25 cellular contexts compared by ENCODE assay signal in the genomic region with DNA sequence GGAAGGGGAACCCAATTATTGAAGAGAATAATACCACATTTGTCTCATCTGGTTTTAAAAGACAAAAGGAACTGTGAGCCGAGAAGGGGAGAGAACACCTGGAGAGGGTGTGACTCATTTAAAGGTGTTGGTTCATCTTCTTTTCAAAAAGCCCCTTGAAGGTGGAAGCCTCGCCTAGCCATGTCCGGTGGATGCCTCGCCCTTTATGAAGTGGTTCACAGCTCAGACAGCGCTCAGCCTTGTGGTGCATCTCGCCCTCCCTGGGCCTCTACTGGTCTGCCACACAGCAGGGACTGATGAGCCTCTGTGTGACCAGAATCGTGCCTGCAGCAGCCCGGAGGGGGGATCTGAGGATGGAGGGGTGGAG.
A peak's percentile ranks its signal among the peaks of the same experiment; 100 is the strongest.
DNase-seq lines count a peak whose midpoint lies in the region; ATAC-seq and TF ChIP-seq lines count a peak whose summit lies in the region.
"Had no signal": no experiment of that assay in that cellular context is flagged by ENCODE, and none has a peak within 500 bp of the region (broad histone marks: within the 10 kb centered on the region; RNA-seq: fewer than 3 reads in every experiment).

No MANE protein-coding gene starts in this region.

- H3K18ac ChIP-seq in H9 (ENCODE audit: insufficient read length, low read depth, low read length), result no peak overlapping the region

- POLR2A ChIA-PET in activated CD8-positive, alpha-beta T cell treated with anti-CD3 and anti-CD28 coated beads for 36 hours (lab: Charles Lee), result no interaction called here
- POLR2A ChIA-PET in activated CD8-positive, alpha-beta T cell treated with anti-CD3 and anti-CD28 coated beads, Interleukin-2, amount 10 ng/mL, durations not matched to agents 7 days and 5 days (lab: Charles Lee), result no interaction called here

- CTCF ChIA-PET in activated CD8-positive, alpha-beta T cell treated with anti-CD3 and anti-CD28 coated beads for 36 hours (lab: Charles Lee), result no interaction called here
- CTCF ChIA-PET in activated CD8-positive, alpha-beta T cell treated with anti-CD3 and anti-CD28 coated beads, Interleukin-2, amount 10 ng/mL, durations not matched to agents 7 days and 5 days (lab: Charles Lee), result no interaction called here

- DNase-seq in activated CD8-positive, alpha-beta T cell treated with anti-CD3 and anti-CD28 coated beads for 36 hours, result peak; percentile 16
- no peak for DNase-seq in activated CD8-positive, alpha-beta T cell treated with anti-CD3 and anti-CD28 coated beads, Interleukin-2, amount 10 ng/mL, durations not matched to agents 7 days and 5 days
- DNase-seq in H9 (peak; percentile 31), ecto neural progenitor cell (ENCODE audit: low spot score) (peak; percentile 37), neural progenitor cell (ENCODE audit: low spot score) (no peak), dermis blood vessel endothelial cell (no peak), left lung (no peak)
- DNase-seq: activated CD4-positive, alpha-beta T cell treated with anti-CD3 and anti-CD28 coated beads for 36 hours; activated CD8-positive, alpha-beta memory T cell treated with anti-CD3 and anti-CD28 coated beads for 24 hours; activated naive CD4-positive, alpha-beta T cell treated with Interleukin-2 at 50 U/mL for 16 hours; amniotic stem cell; CD4-positive, alpha-beta T cell; colonic mucosa; hypothalamus; KG1; left ventricle myocardium superior; MG63; midbrain; naive thymus-derived CD8-positive, alpha-beta T cell; NCI-H446 treated with DMSO at 0.1 percent for 48 hours; PC-3; stimulated activated naive CD4-positive, alpha-beta T cell treated with Interleukin-2 at 50 U/mL for 16 hours; T-helper 2 cell; thyroid gland had no signal

- intact Hi-C loops in activated CD8-positive, alpha-beta T cell treated with anti-CD3 and anti-CD28 coated beads for 36 hours (cut with micrococcal nuclease), result no loop called here
- intact Hi-C loops in left lung (cut with DNase I), result no loop called here

- no peaks in the 10 kb centered on the region for H3K36me3 ChIP-seq in neural progenitor cell
- no peaks in the 10 kb centered on the region for H3K36me3 ChIP-seq in left lung
- H3K36me3 ChIP-seq: colonic mucosa, MG63, thyroid gland had no signal

- H3K4ac ChIP-seq in H9 (ENCODE audit: low read depth, low read length), result no peak overlapping the region

- H3K4me2 ChIP-seq in H9 (ENCODE audit: insufficient read depth, insufficient read length, low read length) (no peak overlapping the region), neural progenitor cell (peak overlapping the region; percentile 18)

- no peak overlapping the region for H2BK5ac ChIP-seq in H9 (ENCODE audit: insufficient read length, low read length)

- H3K79me2 ChIP-seq in H9 (ENCODE audit: insufficient read depth, low read length), result no peaks in the 10 kb centered on the region
- no peaks in the 10 kb centered on the region for H3K79me2 ChIP-seq in neural progenitor cell (ENCODE audit: low read depth)

- H3K27me3 ChIP-seq in H9 (ENCODE audit: insufficient read depth, low read length), result no peaks in the 10 kb centered on the region
- peaks cover 2% of the 10 kb centered on the region for H3K27me3 ChIP-seq in neural progenitor cell
- H3K27me3 ChIP-seq in left lung, result peaks cover 0 to 33% of the 10 kb centered on the region in 2 donors
- H3K27me3 ChIP-seq: colonic mucosa, MG63, thyroid gland had no signal

- peak overlapping the region; percentile 69 for H3K14ac ChIP-seq in H9 (ENCODE audit: insufficient read depth, low read length)

- no peak overlapping the region for H2BK15ac ChIP-seq in H9 (ENCODE audit: low read depth, low read length)

- no peaks in the 10 kb centered on the region for H3K79me1 ChIP-seq in H9 (ENCODE audit: insufficient read depth, low read depth, low read length, poor library complexity, severe bottlenecking)

- no peak overlapping the region for H2BK20ac ChIP-seq in H9 (ENCODE audit: low read depth, low read length, poor library complexity, severe bottlenecking)

- no peak overlapping the region for H3K9ac ChIP-seq in H9 (ENCODE audit: extremely low read depth, insufficient read length, low read length)
- no peak overlapping the region for H3K9ac ChIP-seq in neural progenitor cell

- no peak overlapping the region for H4K5ac ChIP-seq in H9 (ENCODE audit: insufficient read length, low read depth, low read length)

- no peaks in the 10 kb centered on the region for H3K4me1 Mint-ChIP-seq in activated CD8-positive, alpha-beta T cell treated with anti-CD3 and anti-CD28 coated beads for 36 hours (ENCODE audit: low read depth)
- peaks cover 1% of the 10 kb centered on the region for H3K4me1 Mint-ChIP-seq in activated CD8-positive, alpha-beta T cell treated with anti-CD3 and anti-CD28 coated beads, Interleukin-2, amount 10 ng/mL, durations not matched to agents 7 days and 5 days (ENCODE audit: low read depth)
- H3K4me1 Mint-ChIP-seq in H9, result peaks cover 18 to 19% of the 10 kb centered on the region in 2 experiments
- peaks cover 3% of the 10 kb centered on the region for H3K4me1 Mint-ChIP-seq in neural progenitor cell

- no peak overlapping the region for H2AK5ac ChIP-seq in H9 (ENCODE audit: insufficient read length, low read length)

- H3K27me3 Mint-ChIP-seq in activated CD8-positive, alpha-beta T cell treated with anti-CD3 and anti-CD28 coated beads for 36 hours, result peaks cover 15% of the 10 kb centered on the region
- peaks cover 39% of the 10 kb centered on the region for H3K27me3 Mint-ChIP-seq in activated CD8-positive, alpha-beta T cell treated with anti-CD3 and anti-CD28 coated beads, Interleukin-2, amount 10 ng/mL, durations not matched to agents 7 days and 5 days (ENCODE audit: low read depth)
- H3K27me3 Mint-ChIP-seq in H9 (ENCODE audit: low read depth) (peaks cover 16% of the 10 kb centered on the region), neural progenitor cell (ENCODE audit: insufficient read depth, low read depth) (peaks cover 2% of the 10 kb centered on the region)

- no peak overlapping the region for H2BK120ac ChIP-seq in H9 (ENCODE audit: low read depth, low read length, poor library complexity, severe bottlenecking)

- no peaks in the 10 kb centered on the region for H3K9me3 Mint-ChIP-seq in activated CD8-positive, alpha-beta T cell treated with anti-CD3 and anti-CD28 coated beads for 36 hours
- H3K9me3 Mint-ChIP-seq in activated CD8-positive, alpha-beta T cell treated with anti-CD3 and anti-CD28 coated beads, Interleukin-2, amount 10 ng/mL, durations not matched to agents 7 days and 5 days (ENCODE audit: insufficient read depth), result no peaks in the 10 kb centered on the region
- H3K9me3 Mint-ChIP-seq in H9, result no peaks in the 10 kb centered on the region
- H3K9me3 Mint-ChIP-seq in neural progenitor cell, result no peaks in the 10 kb centered on the region
- H3K9me3 Mint-ChIP-seq: CD4-positive, alpha-beta T cell; naive thymus-derived CD8-positive, alpha-beta T cell had no signal

- TF ChIP-seq CTCF in activated CD8-positive, alpha-beta T cell treated with anti-CD3 and anti-CD28 coated beads for 36 hours (IDR thresholded peaks at IDR 0.05), result no peak
- no peak for TF ChIP-seq CTCF in H9 (conservative IDR thresholded peaks at IDR 0.05)
- no peak for TF ChIP-seq CTCF in neural progenitor cell (IDR thresholded peaks at IDR 0.05)
- TF ChIP-seq CTCF in left lung (IDR thresholded peaks at IDR 0.05), result no peak

- no peak overlapping the region for H3K4me3 ChIP-seq in neural progenitor cell
- H3K4me3 ChIP-seq in left lung, result no peak overlapping the region
- H3K4me3 ChIP-seq: colonic mucosa, MG63, thyroid gland had no signal

- H3K23ac ChIP-seq in H9 (ENCODE audit: insufficient read length, low read depth, low read length), result no peak overlapping the region

- H3K23me2 ChIP-seq in H9 (ENCODE audit: insufficient read length, low read depth, low read length, poor library complexity, severe bottlenecking), result no peaks in the 10 kb centered on the region

- no peak overlapping the region for H3K4me3 Mint-ChIP-seq in activated CD8-positive, alpha-beta T cell treated with anti-CD3 and anti-CD28 coated beads for 36 hours
- no peak overlapping the region for H3K4me3 Mint-ChIP-seq in activated CD8-positive, alpha-beta T cell treated with anti-CD3 and anti-CD28 coated beads, Interleukin-2, amount 10 ng/mL, durations not matched to agents 7 days and 5 days
- H3K4me3 Mint-ChIP-seq in H9 (no peak overlapping the region), neural progenitor cell (no peak overlapping the region)
- H3K4me3 Mint-ChIP-seq: activated CD4-positive, alpha-beta T cell treated with anti-CD3 and anti-CD28 coated beads for 36 hours; CD4-positive, alpha-beta T cell; naive thymus-derived CD8-positive, alpha-beta T cell had no signal

- no peak overlapping the region for H4K8ac ChIP-seq in H9 (replicated peaks; ENCODE audit: insufficient read length, low read depth, low read length)

- H3T11ph ChIP-seq in H9 (ENCODE audit: low read length), result no peak overlapping the region

- WGBS in H9 (ENCODE audit: extremely low coverage, insufficient read length, low lambda C conversion rate), result no CpG with 5 or more reads among the region's 8 CpGs

- no peak overlapping the region for H2BK12ac ChIP-seq in H9 (ENCODE audit: insufficient read length, low read depth, low read length)

- H3K9me3 ChIP-seq in H9 (ENCODE audit: control insufficient read depth, low read depth, low read length) (no peaks in the 10 kb centered on the region), neural progenitor cell (ENCODE audit: low read depth) (no peaks in the 10 kb centered on the region), left lung (no peaks in the 10 kb centered on the region)
- H3K9me3 ChIP-seq: colonic mucosa, MG63, thyroid gland had no signal

- ATAC-seq in activated CD8-positive, alpha-beta T cell treated with anti-CD3 and anti-CD28 coated beads for 36 hours, result peak; percentile 68
- ATAC-seq in activated CD8-positive, alpha-beta T cell treated with anti-CD3 and anti-CD28 coated beads, Interleukin-2, amount 10 ng/mL, durations not matched to agents 7 days and 5 days, result no peak
- ATAC-seq in left lung (no peak), GM18520 (IDR thresholded peaks at IDR 0.05; ENCODE audit: unreplicated experiment) (no peak)
- ATAC-seq: left ventricle myocardium superior, PC-3 had no signal

- H3K36me3 Mint-ChIP-seq in activated CD8-positive, alpha-beta T cell treated with anti-CD3 and anti-CD28 coated beads for 36 hours (ENCODE audit: low read depth), result no peaks in the 10 kb centered on the region
- H3K36me3 Mint-ChIP-seq in activated CD8-positive, alpha-beta T cell treated with anti-CD3 and anti-CD28 coated beads, Interleukin-2, amount 10 ng/mL, durations not matched to agents 7 days and 5 days (ENCODE audit: low read depth), result no peaks in the 10 kb centered on the region
- H3K36me3 Mint-ChIP-seq in H9 (ENCODE audit: insufficient read depth in 1 of 3, low read depth in 3 of 3) (no peaks in the 10 kb centered on the region), neural progenitor cell (no peaks in the 10 kb centered on the region)
- H3K36me3 Mint-ChIP-seq: naive thymus-derived CD8-positive, alpha-beta T cell had no signal

- H3K27ac ChIP-seq in H9 (ENCODE audit: insufficient read length, low read depth, low read length) (no peak overlapping the region), neural progenitor cell (no peak overlapping the region), left lung (no peak overlapping the region)
- H3K27ac ChIP-seq: colonic mucosa, thyroid gland had no signal

- H2AFZ ChIP-seq in H9 (ENCODE audit: low read length), result no peak overlapping the region
- H2AFZ ChIP-seq in neural progenitor cell (replicated peaks), result no peak overlapping the region

- H4K20me1 ChIP-seq in H9 (ENCODE audit: control insufficient read depth, insufficient read depth, insufficient read length) (no peaks in the 10 kb centered on the region), neural progenitor cell (ENCODE audit: low read depth) (no peaks in the 10 kb centered on the region)

- H3K4me1 ChIP-seq in H9 (ENCODE audit: insufficient read depth, low read length) (no peaks in the 10 kb centered on the region; the same call in 1 of the 2 replicates), neural progenitor cell (peaks cover 10% of the 10 kb centered on the region), left lung (no peaks in the 10 kb centered on the region)
- H3K4me1 ChIP-seq: colonic mucosa, thyroid gland had no signal

- no peak overlapping the region for H4K91ac ChIP-seq in H9 (ENCODE audit: insufficient read length, low read depth, low read length)

- no peak overlapping the region for H3K56ac ChIP-seq in H9 (ENCODE audit: insufficient read length, low read depth, low read length)

- H3K27ac Mint-ChIP-seq in activated CD8-positive, alpha-beta T cell treated with anti-CD3 and anti-CD28 coated beads for 36 hours, result no peak overlapping the region
- no peak overlapping the region for H3K27ac Mint-ChIP-seq in activated CD8-positive, alpha-beta T cell treated with anti-CD3 and anti-CD28 coated beads, Interleukin-2, amount 10 ng/mL, durations not matched to agents 7 days and 5 days
- no peak overlapping the region for H3K27ac Mint-ChIP-seq in H9
- no peak overlapping the region for H3K27ac Mint-ChIP-seq in neural progenitor cell
- H3K27ac Mint-ChIP-seq: activated CD4-positive, alpha-beta T cell treated with anti-CD3 and anti-CD28 coated beads for 36 hours; CD4-positive, alpha-beta T cell; naive thymus-derived CD8-positive, alpha-beta T cell had no signal

- no peaks in the 10 kb centered on the region for H3F3A ChIP-seq in neural progenitor cell (ENCODE audit: low read depth)

Comparison
In these comparisons a context has a peak if more than half of its experiments do, and no peak if none do; other contexts are left out.
1. DNase-seq: peak in activated CD8-positive, alpha-beta T cell treated with anti-CD3 and anti-CD28 coated beads for 36 hours (single experiment), H9 (single experiment) and ecto neural progenitor cell (single experiment); none in activated CD8-positive, alpha-beta T cell treated with anti-CD3 and anti-CD28 coated beads, Interleukin-2, amount 10 ng/mL, durations not matched to agents 7 days and 5 days (single experiment), neural progenitor cell (single experiment), dermis blood vessel endothelial cell (single experiment) and left lung (0 of 2).